ENCODE assay signal across 8 cellular contexts in genomic region chr1:167554028-167554779, GRCh38. TPM values are rescaled to one million over a fixed set of nuclear protein-coding genes. Genes with fewer than 3 reads are reported as not detected.
A peak's percentile ranks its signal among the peaks of the same experiment; 100 is the strongest.
DNase-seq lines count a peak whose midpoint lies in the region; ATAC-seq and TF ChIP-seq lines count a peak whose summit lies in the region.

No MANE protein-coding gene starts in this region.

- H3K27me3 ChIP-seq in mammary epithelial cell (ENCODE audit: insufficient read depth, low read length): no peaks in the 10 kb centered on the region

- WGBS in mammary epithelial cell (ENCODE audit: low coverage, missing lambda C conversion rate): 15% methylated on average over 15 of the region's 15 CpGs

- peaks cover 43% of the 10 kb centered on the region for H3K79me2 ChIP-seq in mammary epithelial cell (ENCODE audit: insufficient read depth, low read length)

- H3K4me1 Mint-ChIP-seq in Calu3 (ENCODE audit: low read depth, unreplicated experiment): peaks cover 20% of the 10 kb centered on the region
- H3K4me1 Mint-ChIP-seq in naive B cell: peaks cover 15 to 28% (median 16%) of the 10 kb centered on the region in 3 donors

- ATAC-seq in GM21526 (IDR thresholded peaks at IDR 0.05; ENCODE audit: low FRiP score, unreplicated experiment): peak; percentile 16
- ATAC-seq in naive B cell (ENCODE audit: low read depth in 2 of 2): peak; percentile 1

- TF ChIP-seq CTCF in Calu3 (IDR thresholded peaks at IDR 0.05; ENCODE audit: unreplicated experiment) (no peak), LNCaP clone FGC (IDR thresholded peaks at IDR 0.05; ENCODE audit: control insufficient read depth, extremely low read depth, insufficient read depth) (no peak), mammary epithelial cell (conservative IDR thresholded peaks at IDR 0.05 in 1 of 2, IDR thresholded peaks at IDR 0.05 in 1 of 2; ENCODE audit: extremely low read depth in 1 of 2, insufficient read depth in 1 of 2, low read depth in 1 of 2, low read length in 2 of 2) (no peak)

- dilution Hi-C loops in mammary epithelial cell (cut with HindIII; ENCODE audit: low sequenced_read_pairs): loop anchor here (5.0 kb wide), 1 partner anchor 158 kb away; no protein-coding TSS in a partner anchor

- H3K27ac ChIP-seq in mammary epithelial cell (ENCODE audit: insufficient read depth, low read depth, low read length): peak overlapping the region; percentile 47

- no peaks in the 10 kb centered on the region for H3K9me3 Mint-ChIP-seq in Calu3 (ENCODE audit: low read depth, unreplicated experiment)
- H3K9me3 Mint-ChIP-seq in naive B cell: no peaks in the 10 kb centered on the region

- H3K36me3 Mint-ChIP-seq in Calu3 (ENCODE audit: insufficient read depth, unreplicated experiment) (peaks cover 20% of the 10 kb centered on the region), naive B cell (no peaks in the 10 kb centered on the region)

- H3K27me3 Mint-ChIP-seq in Calu3 (ENCODE audit: unreplicated experiment): no peaks in the 10 kb centered on the region
- peaks cover 0 to 13% (median 10%) of the 10 kb centered on the region in 3 donors for H3K27me3 Mint-ChIP-seq in naive B cell

- peak overlapping the region; percentile 59 for H3K9ac ChIP-seq in mammary epithelial cell (ENCODE audit: insufficient read depth, low read length)

- H3K4me2 ChIP-seq in mammary epithelial cell (ENCODE audit: insufficient read depth, low read depth, low read length): peak overlapping the region; percentile 86

- no peaks in the 10 kb centered on the region for H3K9me3 ChIP-seq in mammary epithelial cell (replicated peaks; ENCODE audit: insufficient read depth, low read length)

- H3K4me3 ChIP-seq in LNCaP clone FGC (ENCODE audit: low read depth, low read length): peak overlapping the region; percentile 70
- peak overlapping the region; percentile 37 to 89 (median 65) for H3K4me3 ChIP-seq in mammary epithelial cell (replicated peaks in 1 of 3; ENCODE audit: insufficient read depth in 1 of 3, low read depth in 2 of 3, low read length in 3 of 3)

- intact Hi-C loops in Calu3 (cut with micrococcal nuclease; ENCODE audit: unreplicated experiment): no loop called here
- intact Hi-C loops in mammary epithelial cell (cut with micrococcal nuclease): no loop called here

- in situ Hi-C loops in mammary epithelial cell (cut with MboI; ENCODE audit: low sequenced_read_pairs in 2 of 2): loop anchor here in 1 of 2 donors (25.0 kb wide), 1 partner anchor 133 kb away; no protein-coding TSS in a partner anchor

- DNase-seq in Calu3 (no peak), LNCaP clone FGC (ENCODE audit: low read depth) (no peak), mammary epithelial cell (no peak), naive B cell (no peak), DMS153 treated with DMSO at 0.1 percent for 48 hours (lab: John Stamatoyannopoulos, UW; ENCODE audit: unreplicated experiment) (no peak), occipital lobe (lab: John Stamatoyannopoulos, UW) (no peak)
- DNase-seq in effector CD4-positive, alpha-beta T cell: no peak

- H4K20me1 ChIP-seq in mammary epithelial cell (ENCODE audit: insufficient read depth, low read length): no peaks in the 10 kb centered on the region

- no peaks in the 10 kb centered on the region for H3K36me3 ChIP-seq in mammary epithelial cell (ENCODE audit: insufficient read depth, low read length)

- H3K4me1 ChIP-seq in mammary epithelial cell (ENCODE audit: insufficient read depth, low read length): peaks cover 39% of the 10 kb centered on the region

- no TSS peak for BruUV-seq in Calu3 (replicated peaks; lab: Mats Ljungman, UMichigan)
- TSS peak; percentile 94 for BruUV-seq in mammary epithelial cell (replicated peaks; lab: Mats Ljungman, UMichigan)

- H2AFZ ChIP-seq in mammary epithelial cell (ENCODE audit: low read depth, low read length): peak overlapping the region; percentile 93

- CTCF ChIA-PET in Calu3 (lab: Charles Lee) (interaction anchor here (0.5 to 1.4 kb wide), 7 partner anchors 10 to 287 kb away, joined by 3 to 12 read pairs (median 6); no protein-coding TSS in a partner anchor), mammary epithelial cell (lab: Charles Lee; ENCODE audit: low non-redundant PET) (interaction anchor here (1.0 kb wide), 1 partner anchor 134 kb away, joined by 5 read pairs; no protein-coding TSS in a partner anchor)

- peak overlapping the region; percentile 77 for H3K4me3 Mint-ChIP-seq in Calu3 (ENCODE audit: low read depth, unreplicated experiment)
- peak overlapping the region; percentile 84 to 97 (median 90) for H3K4me3 Mint-ChIP-seq in naive B cell

- H3K27ac Mint-ChIP-seq in Calu3 (ENCODE audit: unreplicated experiment) (peak overlapping the region; percentile 46), naive B cell (peak overlapping the region in 2 of 6 donors; percentile 13 to 66)

RNA-seq across cellular contexts. Expression of gene CREG1, which starts 0.6 kb away (rescaled TPM):
- 55.0 and 69.3 TPM in 2 replicates for total RNA-seq in Calu3 (2022)
- total RNA-seq in mammary epithelial cell: 100 to 1,000 TPM; 105 to 242 TPM
- 179 TPM for polyA plus RNA-seq in mammary epithelial cell
- 66.8 TPM for polyA minus RNA-seq in mammary epithelial cell
- 10 to 100 TPM in 3 of 6 donors, 1 to 10 TPM in 3; 7.3 to 18.9 (median 10.0) TPM for polyA plus RNA-seq in naive B cell (ENCODE audit: low read depth in 6 of 6)
- 45.4 TPM for total RNA-seq in occipital lobe

RNA-seq across cellular contexts. Expression of gene CD247, which starts 35.9 kb away (rescaled TPM):
- total RNA-seq in Calu3 (2022) (0.61 and 0.97 TPM in 2 replicates), mammary epithelial cell (not detected), occipital lobe (2.3 TPM)
- polyA plus RNA-seq in mammary epithelial cell (0.07 TPM), naive B cell (ENCODE audit: low read depth in 6 of 6) (1 to 10 TPM; 1.2 to 4.5 (median 2.4) TPM)
- polyA minus RNA-seq in mammary epithelial cell: not detected
